Comparison of ENCODE assay signal across 18 cellular contexts in the genomic region with DNA sequence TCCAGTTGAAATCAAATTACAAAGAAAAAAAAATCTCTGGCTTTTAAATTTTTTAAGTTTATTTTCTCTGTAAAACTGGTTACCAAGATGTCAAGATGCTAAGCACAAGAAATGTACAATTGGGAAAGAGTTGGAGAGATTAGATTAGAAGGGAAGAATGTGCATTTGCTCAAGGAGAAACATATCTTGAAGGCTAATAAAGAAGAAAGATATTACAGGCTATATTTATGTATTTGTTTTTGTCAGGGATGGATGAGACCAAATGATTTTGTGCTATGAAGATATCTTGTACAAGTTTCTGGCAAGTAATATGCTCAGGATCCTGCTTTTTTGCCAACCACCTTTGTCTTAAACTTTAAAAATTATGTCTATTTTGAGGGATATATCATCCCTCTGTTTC.
A peak's percentile ranks its signal among the peaks of the same experiment; 100 is the strongest.
DNase-seq lines count a peak whose midpoint lies in the region; ATAC-seq and TF ChIP-seq lines count a peak whose summit lies in the region.
"Had no signal": no experiment of that assay in that cellular context is flagged by ENCODE, and none has a peak within 500 bp of the region (broad histone marks: within the 10 kb centered on the region; RNA-seq: fewer than 3 reads in every experiment).

No MANE protein-coding gene starts in this region.

- H4K91ac ChIP-seq in mesenchymal stem cell (ENCODE audit: low read length), result no peak overlapping the region

- no peak for TF ChIP-seq POLR2A in GM18505 (IDR thresholded peaks at IDR 0.05; ENCODE audit: borderline replicate concordance, extremely low read depth, insufficient read depth, insufficient read length)

- peak overlapping the region in 1 of 2 experiments; percentile 36; a peak in 1 of 4 replicates for H3K27ac ChIP-seq in SK-N-SH (ENCODE audit: low read depth in 2 of 2, low read length in 1 of 2)
- no peak overlapping the region for H3K27ac ChIP-seq in mesenchymal stem cell (ENCODE audit: low read length, poor library complexity, severe bottlenecking)
- H3K27ac ChIP-seq: 22Rv1, BLaER1, C4-2B had no signal

- H3K4me2 ChIP-seq in SK-N-SH (no peak overlapping the region), mesenchymal stem cell (ENCODE audit: low read length, poor library complexity, severe bottlenecking) (no peak overlapping the region)
- H3K4me2 ChIP-seq: BLaER1, GM23338 had no signal

- H4K20me1 ChIP-seq in SK-N-SH (ENCODE audit: insufficient read depth), result no peaks in the 10 kb centered on the region
- H4K20me1 ChIP-seq: BLaER1 had no signal

- DNase-seq in SK-N-SH (no peak), mesenchymal stem cell (no peak), omental fat pad (ENCODE audit: low spot score) (no peak), posterior vena cava (ENCODE audit: low spot score) (no peak)
- DNase-seq: Caco-2; CD4-positive, CD25-positive, alpha-beta regulatory T cell; CD8-positive, alpha-beta T cell; DMS153; DND-41; H9; HFFc6 had no signal

- TF ChIP-seq CTCF in SK-N-SH (IDR thresholded peaks at IDR 0.05) (no peak), omental fat pad (IDR thresholded peaks at IDR 0.05) (no peak)

- TF ChIP-seq EP300 in SK-N-SH (IDR thresholded peaks at IDR 0.05; ENCODE audit: borderline replicate concordance in 1 of 2, low read depth in 1 of 2, low read length in 1 of 2), result no peak

- H3K18ac ChIP-seq in mesenchymal stem cell (ENCODE audit: low read depth in 1 of 2, low read length in 2 of 2), result no peak overlapping the region

- H3K79me1 ChIP-seq in mesenchymal stem cell (replicated peaks; ENCODE audit: low read length, poor library complexity, severe bottlenecking), result no peaks in the 10 kb centered on the region

- H3K27me3 ChIP-seq in SK-N-SH (ENCODE audit: insufficient read depth) (no peaks in the 10 kb centered on the region), mesenchymal stem cell (ENCODE audit: control insufficient read depth in 1 of 2, insufficient read depth in 1 of 2, low read length in 2 of 2) (peaks cover 4% of the 10 kb centered on the region in 2 experiments)
- H3K27me3 ChIP-seq: BLaER1 had no signal

- H3K79me2 ChIP-seq in SK-N-SH (ENCODE audit: insufficient read depth), result no peaks in the 10 kb centered on the region

- H2BK5ac ChIP-seq in mesenchymal stem cell (ENCODE audit: low read depth, low read length, poor library complexity, severe bottlenecking), result peak overlapping the region; percentile 31

- no peaks in the 10 kb centered on the region; the same call in 1 of the 2 replicates for H3K9me2 ChIP-seq in SK-N-SH

- H3K4me1 ChIP-seq in SK-N-SH (ENCODE audit: control insufficient read depth in 1 of 2, insufficient read depth in 2 of 2, low read depth in 1 of 2, low read length in 1 of 2), result no peaks in the 10 kb centered on the region; a peak in 1 of 4 replicates
- H3K4me1 ChIP-seq in mesenchymal stem cell (ENCODE audit: control insufficient read depth, insufficient read depth, low read depth, low read length), result no peaks in the 10 kb centered on the region
- H3K4me1 ChIP-seq: BLaER1, Caco-2 had no signal

- no peak overlapping the region for H2AK5ac ChIP-seq in mesenchymal stem cell (ENCODE audit: low read length, severe bottlenecking)

- no peak overlapping the region for H3K23ac ChIP-seq in mesenchymal stem cell (ENCODE audit: low read length in 2 of 2)

- H4K8ac ChIP-seq in mesenchymal stem cell (ENCODE audit: low read length), result no peak overlapping the region

- ATAC-seq in SK-N-SH treated with all-trans-retinoic acid at 6 μM for 48 hours, result peak; percentile 72
- ATAC-seq in omental fat pad (ENCODE audit: low FRiP score), result peak; percentile 45
- ATAC-seq in GM21825 (IDR thresholded peaks at IDR 0.05; ENCODE audit: unreplicated experiment), result no peak
- no peak for ATAC-seq in GM18505 (IDR thresholded peaks at IDR 0.05; ENCODE audit: unreplicated experiment)
- ATAC-seq: CD8-positive, alpha-beta T cell; GM23338 had no signal

- no peak overlapping the region for H3K14ac ChIP-seq in mesenchymal stem cell (ENCODE audit: low read length in 2 of 2)

- H3K9me3 ChIP-seq in SK-N-SH (no peaks in the 10 kb centered on the region), mesenchymal stem cell (ENCODE audit: control insufficient read depth, low read length) (no peaks in the 10 kb centered on the region)
- H3K9me3 ChIP-seq: BLaER1, Caco-2 had no signal

- H3K36me3 ChIP-seq in SK-N-SH (replicated peaks in 1 of 2; ENCODE audit: control insufficient read depth in 1 of 2, insufficient read depth in 2 of 2, low read length in 1 of 2), result no peaks in the 10 kb centered on the region
- no peaks in the 10 kb centered on the region for H3K36me3 ChIP-seq in mesenchymal stem cell (ENCODE audit: control insufficient read depth in 1 of 2, insufficient read depth in 2 of 2, low read depth in 1 of 2, low read length in 2 of 2)
- H3K36me3 ChIP-seq: BLaER1 had no signal

- no peak for TF ChIP-seq RAD21 in SK-N-SH (IDR thresholded peaks at IDR 0.05; ENCODE audit: low read length)

- H2AFZ ChIP-seq in SK-N-SH (ENCODE audit: low read depth), result no peak overlapping the region
- H2AFZ ChIP-seq in mesenchymal stem cell (ENCODE audit: low read depth, low read length), result no peak overlapping the region
- H2AFZ ChIP-seq: GM23338 had no signal

- H2BK120ac ChIP-seq in mesenchymal stem cell (ENCODE audit: low read depth, low read length), result no peak overlapping the region

- H3K4me3 ChIP-seq in SK-N-SH (ENCODE audit: low read depth in 2 of 2, low read length in 1 of 2) (no peak overlapping the region), mesenchymal stem cell (ENCODE audit: insufficient read depth in 1 of 2, low read depth in 1 of 2, low read length in 2 of 2) (no peak overlapping the region)
- H3K4me3 ChIP-seq: BLaER1, GM23338 had no signal

- H2BK12ac ChIP-seq in mesenchymal stem cell (ENCODE audit: low read length in 2 of 2), result no peak overlapping the region

- CTCF ChIA-PET in SK-N-SH (lab: Yijun Ruan, JAX), result interaction anchor here (0.9 to 1.8 kb wide), 3 partner anchors 22 to 25 kb away, joined by 3 to 6 read pairs (median 4); no protein-coding TSS in a partner anchor

- H3K4ac ChIP-seq in mesenchymal stem cell (ENCODE audit: low read depth in 1 of 2, low read length in 2 of 2), result no peak overlapping the region

- H3K9ac ChIP-seq in SK-N-SH (no peak overlapping the region), mesenchymal stem cell (ENCODE audit: low read length) (no peak overlapping the region)
- H3K9ac ChIP-seq: BLaER1 had no signal

- no peak overlapping the region for H2BK15ac ChIP-seq in mesenchymal stem cell (ENCODE audit: low read depth, poor library complexity, severe bottlenecking)

- POLR2A ChIA-PET in SK-N-SH (lab: Yijun Ruan, JAX), result no interaction called here

- peaks cover 6% of the 10 kb centered on the region for H3F3A ChIP-seq in SK-N-SH (replicated peaks; ENCODE audit: insufficient read depth)

- intact Hi-C loops in posterior vena cava (cut with DNase I), result no loop called here

TF ChIP-seq in SK-N-SH treated with all-trans-retinoic acid at 6 μM for 48 hours, 23 proteins besides CTCF, POLR2A, EP300 and RAD21:
- TF ChIP-seq ISL1 (CRISPR knock-in tag; IDR thresholded peaks at IDR 0.05) (peak; percentile 84), PPARA (CRISPR knock-in tag; IDR thresholded peaks at IDR 0.05; ENCODE audit: borderline replicate concordance) (no peak), TOX (CRISPR knock-in tag; IDR thresholded peaks at IDR 0.05; ENCODE audit: borderline replicate concordance) (no peak)

TF ChIP-seq in SK-N-SH, 30 proteins besides CTCF, POLR2A, EP300 and RAD21 (continues in another document):
- TF ChIP-seq, protein P1, sequence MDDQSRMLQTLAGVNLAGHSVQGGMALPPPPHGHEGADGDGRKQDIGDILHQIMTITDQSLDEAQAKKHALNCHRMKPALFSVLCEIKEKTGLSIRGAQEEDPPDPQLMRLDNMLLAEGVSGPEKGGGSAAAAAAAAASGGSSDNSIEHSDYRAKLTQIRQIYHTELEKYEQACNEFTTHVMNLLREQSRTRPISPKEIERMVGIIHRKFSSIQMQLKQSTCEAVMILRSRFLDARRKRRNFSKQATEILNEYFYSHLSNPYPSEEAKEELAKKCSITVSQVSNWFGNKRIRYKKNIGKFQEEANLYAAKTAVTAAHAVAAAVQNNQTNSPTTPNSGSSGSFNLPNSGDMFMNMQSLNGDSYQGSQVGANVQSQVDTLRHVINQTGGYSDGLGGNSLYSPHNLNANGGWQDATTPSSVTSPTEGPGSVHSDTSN (IDR thresholded peaks at IDR 0.05), result no peak; the same call in 1 of the 2 replicates
- TF ChIP-seq, protein P2, sequence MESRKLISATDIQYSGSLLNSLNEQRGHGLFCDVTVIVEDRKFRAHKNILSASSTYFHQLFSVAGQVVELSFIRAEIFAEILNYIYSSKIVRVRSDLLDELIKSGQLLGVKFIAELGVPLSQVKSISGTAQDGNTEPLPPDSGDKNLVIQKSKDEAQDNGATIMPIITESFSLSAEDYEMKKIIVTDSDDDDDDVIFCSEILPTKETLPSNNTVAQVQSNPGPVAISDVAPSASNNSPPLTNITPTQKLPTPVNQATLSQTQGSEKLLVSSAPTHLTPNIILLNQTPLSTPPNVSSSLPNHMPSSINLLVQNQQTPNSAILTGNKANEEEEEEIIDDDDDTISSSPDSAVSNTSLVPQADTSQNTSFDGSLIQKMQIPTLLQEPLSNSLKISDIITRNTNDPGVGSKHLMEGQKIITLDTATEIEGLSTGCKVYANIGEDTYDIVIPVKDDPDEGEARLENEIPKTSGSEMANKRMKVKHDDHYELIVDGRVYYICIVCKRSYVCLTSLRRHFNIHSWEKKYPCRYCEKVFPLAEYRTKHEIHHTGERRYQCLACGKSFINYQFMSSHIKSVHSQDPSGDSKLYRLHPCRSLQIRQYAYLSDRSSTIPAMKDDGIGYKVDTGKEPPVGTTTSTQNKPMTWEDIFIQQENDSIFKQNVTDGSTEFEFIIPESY (IDR thresholded peaks at IDR 0.05; ENCODE audit: borderline replicate concordance, low read depth), result no peak
- TF ChIP-seq JUND (IDR thresholded peaks at IDR 0.05), result no peak
- TF ChIP-seq SIN3A (IDR thresholded peaks at IDR 0.05; ENCODE audit: borderline replicate concordance, low read depth, low read length), result no peak
- no peak for TF ChIP-seq TAF1 (IDR thresholded peaks at IDR 0.05; ENCODE audit: borderline replicate concordance, low read depth, low read length)
- no peak for TF ChIP-seq YY1 (IDR thresholded peaks at IDR 0.05; ENCODE audit: low read depth)
- TF ChIP-seq ELF1 (IDR thresholded peaks at IDR 0.05), result no peak
- no peak for TF ChIP-seq SMC3 (IDR thresholded peaks at IDR 0.05; ENCODE audit: low read depth, low read length)
- TF ChIP-seq GABPA (IDR thresholded peaks at IDR 0.05; ENCODE audit: low read depth), result no peak
- TF ChIP-seq FOSL2 (IDR thresholded peaks at IDR 0.05; ENCODE audit: borderline replicate concordance, low read depth), result no peak
- TF ChIP-seq, protein P3, sequence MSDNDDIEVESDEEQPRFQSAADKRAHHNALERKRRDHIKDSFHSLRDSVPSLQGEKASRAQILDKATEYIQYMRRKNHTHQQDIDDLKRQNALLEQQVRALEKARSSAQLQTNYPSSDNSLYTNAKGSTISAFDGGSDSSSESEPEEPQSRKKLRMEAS (IDR thresholded peaks at IDR 0.05; ENCODE audit: low read depth), result no peak
- TF ChIP-seq MEF2A (IDR thresholded peaks at IDR 0.05; ENCODE audit: borderline replicate concordance, low read depth), result no peak

Comparison
In these comparisons a context has a peak if more than half of its experiments do, and no peak if none do; other contexts are left out.
1. ATAC-seq: peak in SK-N-SH treated with all-trans-retinoic acid at 6 μM for 48 hours (single experiment) and omental fat pad (single experiment); none in GM21825 (single experiment) and GM18505 (single experiment).